ENCODE assay signal across 1 cellular context in the genomic region with DNA sequence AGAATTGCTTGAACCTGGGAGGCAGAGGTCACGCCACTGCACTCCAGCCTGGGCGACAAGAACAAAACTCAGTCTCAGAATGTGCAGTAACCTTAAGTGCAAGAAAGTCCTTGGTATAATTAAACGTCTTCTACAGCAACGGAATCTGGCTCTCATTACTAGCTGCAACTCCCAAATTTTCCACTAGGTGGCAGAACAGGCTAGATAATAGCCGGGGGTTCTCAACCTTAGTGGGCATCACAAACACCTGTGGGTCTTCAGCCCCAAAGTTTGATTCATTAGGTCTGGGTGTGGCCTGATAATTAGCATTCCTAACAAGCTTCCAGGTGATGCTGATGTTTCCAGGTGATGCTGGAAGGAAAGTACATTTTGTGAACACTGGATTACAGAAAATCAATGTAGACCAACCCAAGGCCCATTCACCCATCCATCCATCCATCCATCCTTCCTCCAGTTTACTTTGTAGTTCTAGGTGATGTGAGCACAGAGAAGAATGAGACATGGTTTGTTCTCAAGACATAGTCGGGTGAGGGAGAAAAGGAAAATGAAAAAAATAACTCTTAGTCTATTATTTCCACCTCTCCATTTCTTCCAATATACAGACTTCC.
TF ChIP-seq lines count a peak whose summit lies in the region.

No MANE protein-coding gene starts in this region.

TF ChIP-seq in K562, 482 proteins besides CTCF, POLR2A, EP300 and RAD21 (continued from another document):
- TF ChIP-seq, protein P1, sequence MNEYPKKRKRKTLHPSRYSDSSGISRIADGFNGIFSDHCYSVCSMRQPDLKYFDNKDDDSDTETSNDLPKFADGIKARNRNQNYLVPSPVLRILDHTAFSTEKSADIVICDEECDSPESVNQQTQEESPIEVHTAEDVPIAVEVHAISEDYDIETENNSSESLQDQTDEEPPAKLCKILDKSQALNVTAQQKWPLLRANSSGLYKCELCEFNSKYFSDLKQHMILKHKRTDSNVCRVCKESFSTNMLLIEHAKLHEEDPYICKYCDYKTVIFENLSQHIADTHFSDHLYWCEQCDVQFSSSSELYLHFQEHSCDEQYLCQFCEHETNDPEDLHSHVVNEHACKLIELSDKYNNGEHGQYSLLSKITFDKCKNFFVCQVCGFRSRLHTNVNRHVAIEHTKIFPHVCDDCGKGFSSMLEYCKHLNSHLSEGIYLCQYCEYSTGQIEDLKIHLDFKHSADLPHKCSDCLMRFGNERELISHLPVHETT (CRISPR knock-in tag; conservative IDR thresholded peaks at IDR 0.05 in 1 of 2, IDR thresholded peaks at IDR 0.05 in 1 of 2): no peak
- TF ChIP-seq MBD2 (IDR thresholded peaks at IDR 0.05; ENCODE audit: borderline replicate concordance, low read depth) (no peak), ZKSCAN3 (CRISPR knock-in tag; IDR thresholded peaks at IDR 0.05) (no peak)
TF ChIP-seq in K562: peak in this region for 13.
